Comparison of ENCODE assay signal across 23 cellular contexts in genomic region chr10:10961078-10961477, GRCh38.
"Had no signal": no experiment of that assay in that cellular context is flagged by ENCODE, and none has a peak within 500 bp of the region (broad histone marks: within the 10 kb centered on the region; RNA-seq: fewer than 3 reads in every experiment).

No MANE protein-coding gene starts in this region.

- H3K36me3 ChIP-seq: colonic mucosa, esophagus muscularis mucosa, esophagus squamous epithelium, gastrocnemius medialis, gastroesophageal sphincter had no signal

- H3K4me3 Mint-ChIP-seq: dendritic cell treated with granulocyte-macrophage colony-stimulating factor and Interleukin-4, amounts not matched to agents 40 ng/mL and 50 ng/mL, for 4 days; effector memory CD8-positive, alpha-beta T cell; endodermal cell had no signal

- H3K27ac Mint-ChIP-seq: dendritic cell treated with granulocyte-macrophage colony-stimulating factor and Interleukin-4, amounts not matched to agents 40 ng/mL and 50 ng/mL, for 4 days; effector memory CD8-positive, alpha-beta T cell; endodermal cell had no signal

- H3K27me3 ChIP-seq: colonic mucosa, dorsolateral prefrontal cortex, esophagus muscularis mucosa, esophagus squamous epithelium, foreskin keratinocyte, gastrocnemius medialis, gastroesophageal sphincter had no signal

- H3K4me1 ChIP-seq: colonic mucosa, esophagus squamous epithelium, foreskin keratinocyte, gastrocnemius medialis had no signal

- ATAC-seq: effector memory CD8-positive, alpha-beta T cell; esophagus mucosa; foreskin keratinocyte; gastrocnemius medialis; gastroesophageal sphincter had no signal

- H3K9me3 Mint-ChIP-seq: dendritic cell treated with granulocyte-macrophage colony-stimulating factor and Interleukin-4, amounts not matched to agents 40 ng/mL and 50 ng/mL, for 4 days; effector memory CD8-positive, alpha-beta T cell; endodermal cell had no signal

- H3K9me3 ChIP-seq: colonic mucosa, esophagus muscularis mucosa, esophagus squamous epithelium, gastrocnemius medialis, gastroesophageal sphincter had no signal

- H3K27ac ChIP-seq: colonic mucosa, coronary artery, dorsolateral prefrontal cortex, epithelial cell of prostate, esophagus muscularis mucosa, esophagus squamous epithelium, foreskin keratinocyte, gastrocnemius medialis, gastroesophageal sphincter had no signal

- DNase-seq: colonic mucosa; cortex of kidney; dermis blood vessel endothelial cell; dorsolateral prefrontal cortex; effector CD4-positive, alpha-beta T cell; effector CD8-positive, alpha-beta T cell; effector memory CD4-positive, alpha-beta T cell; effector memory CD8-positive, alpha-beta T cell; endodermal cell; erythroblast; esophagus squamous epithelium; foreskin fibroblast; foreskin keratinocyte; foreskin melanocyte; gastrocnemius medialis; glutamatergic neuron; head of caudate nucleus had no signal

- H3K4me3 ChIP-seq: colonic mucosa, coronary artery, dorsolateral prefrontal cortex, esophagus muscularis mucosa, esophagus squamous epithelium, gastrocnemius medialis, gastroesophageal sphincter had no signal
